In the genomic region with DNA sequence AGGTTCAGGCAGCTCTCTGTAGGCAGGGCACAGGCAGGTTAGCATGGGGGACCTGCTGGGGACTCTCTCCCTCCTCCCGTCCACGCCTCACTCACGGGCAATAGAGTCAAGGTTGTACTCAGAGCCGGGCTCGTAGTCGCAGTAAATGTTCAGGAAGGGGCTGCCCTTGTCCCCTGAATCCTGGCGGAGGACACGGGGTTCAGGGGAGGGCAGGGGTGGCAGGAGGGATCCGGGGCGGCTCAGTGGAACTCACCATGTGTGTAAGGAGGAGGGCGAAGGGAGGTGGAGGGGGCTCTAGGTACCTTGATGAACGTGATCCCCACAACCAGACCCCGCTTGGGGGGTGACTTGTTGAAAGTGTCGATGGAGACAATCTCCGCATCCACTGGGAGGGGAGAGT, we compare ENCODE assay signal across 8 cellular contexts. TPM values are rescaled to one million over a fixed set of nuclear protein-coding genes. Genes with fewer than 3 reads are reported as not detected.
DNase-seq lines count a peak whose midpoint lies in the region; TF ChIP-seq lines count a peak whose summit lies in the region.

No MANE protein-coding gene starts in this region.

- intact Hi-C loops in Caco-2 (cut with micrococcal nuclease; ENCODE audit: unreplicated experiment): no loop called here

- peak overlapping the region; percentile 49 for H3K18ac ChIP-seq in neuronal stem cell (ENCODE audit: low read length)

- WGBS in neuronal stem cell (ENCODE audit: extremely low coverage in 2 of 2, insufficient read length in 2 of 2, insufficient replicate concordance in 1 of 2), 2 donors: no CpG with 5 or more reads among the region's 15 CpGs

- no peaks in the 10 kb centered on the region for H3K9me3 Mint-ChIP-seq in Caco-2 (ENCODE audit: unreplicated experiment)

- peak overlapping the region; percentile 20 for H2BK15ac ChIP-seq in neuronal stem cell (ENCODE audit: low read length)

- no peaks in the 10 kb centered on the region for H3K27me3 Mint-ChIP-seq in Caco-2 (ENCODE audit: insufficient read depth, unreplicated experiment)

- no peak overlapping the region for H2BK12ac ChIP-seq in neuronal stem cell (ENCODE audit: low read length)

- POLR2A ChIA-PET in Caco-2 (lab: Charles Lee): interaction anchor here (0.6 to 1.5 kb wide), 3 partner anchors 32 to 224 kb away, joined by 3 to 6 read pairs (median 4); no protein-coding TSS in a partner anchor

- peak overlapping the region; percentile 52 for H2AFZ ChIP-seq in OCI-LY3 (ENCODE audit: low read depth, low read length)
- peak overlapping the region; percentile 99 for H2AFZ ChIP-seq in neuronal stem cell (ENCODE audit: low read length)

- H3K27me3 ChIP-seq in Caco-2 (replicated peaks; ENCODE audit: control insufficient read depth, insufficient read depth, low read length): no peaks in the 10 kb centered on the region
- no peaks in the 10 kb centered on the region for H3K27me3 ChIP-seq in OCI-LY3 (ENCODE audit: low read depth, low read length)
- H3K27me3 ChIP-seq in endocrine pancreas (ENCODE audit: control insufficient read depth, insufficient read depth, low read length): no peaks in the 10 kb centered on the region
- H3K27me3 ChIP-seq in neuronal stem cell (ENCODE audit: control insufficient read depth in 3 of 3, insufficient read depth in 3 of 3, low read depth in 1 of 3, low read length in 3 of 3): no peaks in the 10 kb centered on the region

- no peak overlapping the region for H2BK120ac ChIP-seq in neuronal stem cell (ENCODE audit: low read depth, low read length)

- H2AK5ac ChIP-seq in neuronal stem cell (ENCODE audit: low read depth, low read length): peak overlapping the region; percentile 94

- no peak overlapping the region for H2BK5ac ChIP-seq in neuronal stem cell (ENCODE audit: low read length)

- peak overlapping the region; percentile 65 for H3K4me2 ChIP-seq in OCI-LY3 (ENCODE audit: low read length)
- H3K4me2 ChIP-seq in neuronal stem cell (ENCODE audit: insufficient read depth, low read length, poor library complexity, severe bottlenecking): peak overlapping the region; percentile 15

- H3K4me3 Mint-ChIP-seq in Caco-2 (ENCODE audit: unreplicated experiment): peak overlapping the region; percentile 91

- H3K4me1 ChIP-seq in Caco-2: no peaks in the 10 kb centered on the region
- H3K4me1 ChIP-seq in OCI-LY3 (ENCODE audit: low read length): peaks cover 20% of the 10 kb centered on the region
- H3K4me1 ChIP-seq in endocrine pancreas (ENCODE audit: control insufficient read depth, insufficient read depth, low read length): no peaks in the 10 kb centered on the region
- H3K4me1 ChIP-seq in neuronal stem cell (ENCODE audit: control insufficient read depth in 2 of 2, insufficient read depth in 1 of 2, low read depth in 1 of 2, low read length in 2 of 2): peaks cover 6 to 8% of the 10 kb centered on the region in 2 donors

- H3K36me3 ChIP-seq in Caco-2 (ENCODE audit: control insufficient read depth, insufficient read depth, low read length) (no peaks in the 10 kb centered on the region), OCI-LY3 (replicated peaks; ENCODE audit: low read depth, low read length) (peaks cover 4% of the 10 kb centered on the region), endocrine pancreas (ENCODE audit: control insufficient read depth, insufficient read depth, low read length) (no peaks in the 10 kb centered on the region), neuronal stem cell (replicated peaks in 1 of 2; ENCODE audit: control insufficient read depth in 2 of 2, insufficient read depth in 2 of 2, low read length in 2 of 2) (peaks cover 2 to 19% of the 10 kb centered on the region in 2 donors)

- H3K4ac ChIP-seq in neuronal stem cell (ENCODE audit: low read length): no peak overlapping the region

- H3K79me1 ChIP-seq in neuronal stem cell (ENCODE audit: low read depth, low read length): no peaks in the 10 kb centered on the region

- peak overlapping the region; percentile 26 for H3K23ac ChIP-seq in neuronal stem cell (ENCODE audit: low read depth, low read length, poor library complexity)

- no peaks in the 10 kb centered on the region for H3K4me1 Mint-ChIP-seq in Caco-2 (ENCODE audit: low read depth, unreplicated experiment)

- peak overlapping the region; percentile 99 for H3K27ac Mint-ChIP-seq in Caco-2 (ENCODE audit: unreplicated experiment)

- 0 out of 2 replicates have a peak, but pooled peaks cover 6% of the 10 kb centered on the region for H3K79me2 ChIP-seq in OCI-LY3 (ENCODE audit: low read length)

- H3K36me3 Mint-ChIP-seq in Caco-2 (ENCODE audit: insufficient read depth, unreplicated experiment): peaks cover 31% of the 10 kb centered on the region

- H4K8ac ChIP-seq in neuronal stem cell (ENCODE audit: low read depth, low read length): no peak overlapping the region

- peak overlapping the region; percentile 90; the same call in 1 of the 2 replicates for H3K9ac ChIP-seq in OCI-LY3 (ENCODE audit: low read length)
- H3K9ac ChIP-seq in endocrine pancreas (ENCODE audit: control insufficient read depth, insufficient read depth, low read length): peak overlapping the region; percentile 27
- H3K9ac ChIP-seq in neuronal stem cell (ENCODE audit: low read depth, low read length, poor library complexity): no peak overlapping the region

- no peaks in the 10 kb centered on the region for H4K20me1 ChIP-seq in OCI-LY3 (ENCODE audit: insufficient read depth, low read length)

- DNase-seq in Caco-2: no peak
- DNase-seq in neuronal stem cell (ENCODE audit: low spot score): no peak
- no peak for DNase-seq in inferior parietal cortex (ENCODE audit: extremely low spot score)
- DNase-seq in NK-92 treated with Interleukin-12 subunit alpha and Interleukin-12 subunit beta, amount 100 ng/mL, for 24 hours (lab: John Stamatoyannopoulos, UW): no peak
- no peak for DNase-seq in stimulated activated naive CD4-positive, alpha-beta T cell (lab: John Stamatoyannopoulos, UW)
- DNase-seq in T-helper 9 cell: no peak

- H3K14ac ChIP-seq in neuronal stem cell (ENCODE audit: low read length): peak overlapping the region; percentile 6

- peak overlapping the region; percentile 95 for H3K4me3 ChIP-seq in Caco-2 (ENCODE audit: low read depth, low read length)
- H3K4me3 ChIP-seq in OCI-LY3 (ENCODE audit: low read length): peak overlapping the region; percentile 80
- no peak overlapping the region for H3K4me3 ChIP-seq in endocrine pancreas (ENCODE audit: control insufficient read depth, insufficient read depth, low read length)
- peak overlapping the region; percentile 63 to 70 for H3K4me3 ChIP-seq in neuronal stem cell (ENCODE audit: low read length in 2 of 2)

- no peak for TF ChIP-seq CTCF in Caco-2 (IDR thresholded peaks at IDR 0.05; ENCODE audit: insufficient read depth in 1 of 2, low read depth in 1 of 2, low read length in 1 of 2, severe bottlenecking in 1 of 2, unreplicated experiment in 1 of 2)
- TF ChIP-seq CTCF in OCI-LY3 (IDR thresholded peaks at IDR 0.05; ENCODE audit: low read depth, low read length): no peak

- BruUV-seq in Caco-2 (replicated peaks; lab: Mats Ljungman, UMichigan): no TSS peak

- CTCF ChIA-PET in Caco-2 (lab: Charles Lee): interaction anchor here (0.7 to 2.0 kb wide), 6 partner anchors 32 to 230 kb away, joined by 3 to 41 read pairs (median 8); a partner anchor contains a TSS

- H3K9me3 ChIP-seq in Caco-2 (no peaks in the 10 kb centered on the region), OCI-LY3 (ENCODE audit: insufficient read depth, low read length) (no peaks in the 10 kb centered on the region), endocrine pancreas (ENCODE audit: control insufficient read depth, low read length) (no peaks in the 10 kb centered on the region), neuronal stem cell (replicated peaks in 1 of 2; ENCODE audit: control insufficient read depth in 2 of 2, insufficient read depth in 1 of 2, low read depth in 1 of 2, low read length in 2 of 2) (no peaks in the 10 kb centered on the region)

- H4K91ac ChIP-seq in neuronal stem cell (ENCODE audit: low read depth, low read length, poor library complexity): no peak overlapping the region

- H3K27ac ChIP-seq in OCI-LY3 (ENCODE audit: low read length) (no peak overlapping the region), neuronal stem cell (replicated peaks; ENCODE audit: low read length) (no peak overlapping the region)

RNA-seq across cellular contexts. Expression of a gene that starts 0.8 kb away (rescaled TPM):
- total RNA-seq in Caco-2 (2022): 19.7 and 20.6 TPM in 2 replicates
- polyA plus RNA-seq in neuronal stem cell (2013, experiment 1 of 2): 17.3 TPM
- polyA plus RNA-seq in neuronal stem cell (2013, experiment 2 of 2): 17.4 TPM

RNA-seq across cellular contexts. Expression of a gene that starts 11.5 kb away (rescaled TPM):
- total RNA-seq in Caco-2 (2022): 1.2 and 1.3 TPM in 2 replicates
- 4.7 TPM for polyA plus RNA-seq in neuronal stem cell (2013, experiment 1 of 2)
- 5.5 TPM for polyA plus RNA-seq in neuronal stem cell (2013, experiment 2 of 2)

RNA-seq across cellular contexts. Expression of a gene that starts 31.7 kb away (rescaled TPM):
- total RNA-seq in Caco-2 (2022): 149 TPM in 2 replicates
- polyA plus RNA-seq in neuronal stem cell (2013, experiment 1 of 2): 50.2 TPM
- 49.4 TPM for polyA plus RNA-seq in neuronal stem cell (2013, experiment 2 of 2)
